ENCODE assay signal across 1 cellular context in the genomic region with DNA sequence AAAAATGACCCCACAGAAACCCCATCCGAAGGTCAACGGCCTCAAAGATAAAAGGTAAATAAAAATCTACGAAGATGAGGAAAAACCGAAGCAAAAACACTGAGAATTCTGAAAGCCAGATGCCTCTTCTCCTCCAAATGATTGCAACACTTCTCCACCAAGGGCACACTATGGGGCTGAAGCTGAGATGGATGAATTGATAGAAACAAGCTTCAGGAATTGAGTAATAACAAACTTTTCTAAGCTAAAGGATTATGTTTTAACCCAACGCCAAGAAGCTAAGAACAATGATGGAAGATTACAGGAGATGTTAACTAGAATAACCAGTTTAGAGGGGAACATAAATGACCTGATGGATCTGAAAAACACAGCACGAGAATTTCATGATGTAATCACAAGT.
TF ChIP-seq lines count a peak whose summit lies in the region.

No MANE protein-coding gene starts in this region.

TF ChIP-seq in H1, 55 proteins besides CTCF, POLR2A, EP300 and RAD21:
- TF ChIP-seq CEBPB (IDR thresholded peaks at IDR 0.05; ENCODE audit: low read depth, low read length) (peak; percentile 37; the same call in 1 of the 2 replicates), CBX5 (IDR thresholded peaks at IDR 0.05; ENCODE audit: low read depth, low read length) (no peak)
